14 cellular contexts compared by ENCODE assay signal in genomic region chr1:77465139-77465538, GRCh38.
A peak's percentile ranks its signal among the peaks of the same experiment; 100 is the strongest.
DNase-seq lines count a peak whose midpoint lies in the region; TF ChIP-seq lines count a peak whose summit lies in the region.
"Had no signal": no experiment of that assay in that cellular context is flagged by ENCODE, and none has a peak within 500 bp of the region (broad histone marks: within the 10 kb centered on the region; RNA-seq: fewer than 3 reads in every experiment).

No MANE protein-coding gene starts in this region.

- no peak overlapping the region for H3K27ac Mint-ChIP-seq in HFFc6
- no peak overlapping the region for H3K27ac Mint-ChIP-seq in activated naive CD4-positive, alpha-beta T cell treated with anti-CD3 and anti-CD28 coated beads, Interleukin-2, amount 10 ng/mL, durations not matched to agents 7 days and 5 days
- H3K27ac Mint-ChIP-seq: B cell; CD8-positive, alpha-beta T cell had no signal

- peak overlapping the region; percentile 7 for H3K27ac ChIP-seq in caudate nucleus (ENCODE audit: low read depth, low read length)
- peak overlapping the region; percentile 73 for H3K27ac ChIP-seq in substantia nigra (ENCODE audit: low read depth, low read length, poor library complexity, severe bottlenecking)
- H3K27ac ChIP-seq: BLaER1 treated with 17β-estradiol and CSF1 and Interleukin-3, amounts not matched to agents 10 nM and 100 nM had no signal

- H3K9me3 Mint-ChIP-seq in HFFc6, result no peaks in the 10 kb centered on the region
- H3K9me3 Mint-ChIP-seq in activated naive CD4-positive, alpha-beta T cell treated with anti-CD3 and anti-CD28 coated beads, Interleukin-2, amount 10 ng/mL, durations not matched to agents 7 days and 5 days, result no peaks in the 10 kb centered on the region
- H3K9me3 Mint-ChIP-seq: CD8-positive, alpha-beta T cell had no signal

- peaks cover 6% of the 10 kb centered on the region; the same call in 1 of the 2 replicates for H3K36me3 Mint-ChIP-seq in HFFc6 (ENCODE audit: low read depth)
- H3K36me3 Mint-ChIP-seq in activated naive CD4-positive, alpha-beta T cell treated with anti-CD3 and anti-CD28 coated beads, Interleukin-2, amount 10 ng/mL, durations not matched to agents 7 days and 5 days, result no peaks in the 10 kb centered on the region
- H3K36me3 Mint-ChIP-seq: CD8-positive, alpha-beta T cell had no signal

- no peak for TF ChIP-seq CTCF in HFFc6 (IDR thresholded peaks at IDR 0.05)

- no peaks in the 10 kb centered on the region; the same call in 1 of the 2 replicates for H3K27me3 Mint-ChIP-seq in HFFc6 (ENCODE audit: insufficient read depth)
- H3K27me3 Mint-ChIP-seq in activated naive CD4-positive, alpha-beta T cell treated with anti-CD3 and anti-CD28 coated beads, Interleukin-2, amount 10 ng/mL, durations not matched to agents 7 days and 5 days, result no peaks in the 10 kb centered on the region

- H3K4me3 Mint-ChIP-seq in HFFc6, result no peak overlapping the region
- no peak overlapping the region for H3K4me3 Mint-ChIP-seq in activated naive CD4-positive, alpha-beta T cell treated with anti-CD3 and anti-CD28 coated beads, Interleukin-2, amount 10 ng/mL, durations not matched to agents 7 days and 5 days
- H3K4me3 Mint-ChIP-seq: B cell; CD8-positive, alpha-beta T cell had no signal

- CTCF ChIA-PET in activated naive CD4-positive, alpha-beta T cell treated with anti-CD3 and anti-CD28 coated beads, Interleukin-2, amount 10 ng/mL, durations not matched to agents 7 days and 5 days (lab: Charles Lee), result interaction anchor here (1.1 kb wide), 1 partner anchor 11 kb away, joined by 3 read pairs; no protein-coding TSS in a partner anchor

- DNase-seq in EH (ENCODE audit: low read depth) (peak; percentile 12), HFFc6 (peak; percentile 7), caudate nucleus (lab: John Stamatoyannopoulos, UW) (no peak), substantia nigra (lab: John Stamatoyannopoulos, UW) (no peak), hypothalamus (lab: John Stamatoyannopoulos, UW) (no peak), NCI-H2171 (lab: John Stamatoyannopoulos, UW) (no peak)
- no peak for DNase-seq in activated naive CD4-positive, alpha-beta T cell treated with anti-CD3 and anti-CD28 coated beads, Interleukin-2, amount 10 ng/mL, durations not matched to agents 7 days and 5 days
- DNase-seq: Calu3; CD8-positive, alpha-beta T cell; GDM1; GOT3; H7 had no signal

- peaks cover 45% of the 10 kb centered on the region for H3K4me1 Mint-ChIP-seq in HFFc6 (ENCODE audit: low read depth)
- H3K4me1 Mint-ChIP-seq in activated naive CD4-positive, alpha-beta T cell treated with anti-CD3 and anti-CD28 coated beads, Interleukin-2, amount 10 ng/mL, durations not matched to agents 7 days and 5 days, result peaks cover 2% of the 10 kb centered on the region
- H3K4me1 Mint-ChIP-seq: B cell had no signal

Comparison
In these comparisons a context has a peak if more than half of its experiments do, and no peak if none do; other contexts are left out.
1. DNase-seq: peak in EH (single experiment) and HFFc6 (single experiment); none in caudate nucleus (0 of 61), substantia nigra (0 of 49), hypothalamus (0 of 51), activated naive CD4-positive, alpha-beta T cell treated with anti-CD3 and anti-CD28 coated beads, Interleukin-2, amount 10 ng/mL, durations not matched to agents 7 days and 5 days (single experiment) and NCI-H2171 (single experiment).